ENCODE assay signal across 11 cellular contexts in the genomic region with DNA sequence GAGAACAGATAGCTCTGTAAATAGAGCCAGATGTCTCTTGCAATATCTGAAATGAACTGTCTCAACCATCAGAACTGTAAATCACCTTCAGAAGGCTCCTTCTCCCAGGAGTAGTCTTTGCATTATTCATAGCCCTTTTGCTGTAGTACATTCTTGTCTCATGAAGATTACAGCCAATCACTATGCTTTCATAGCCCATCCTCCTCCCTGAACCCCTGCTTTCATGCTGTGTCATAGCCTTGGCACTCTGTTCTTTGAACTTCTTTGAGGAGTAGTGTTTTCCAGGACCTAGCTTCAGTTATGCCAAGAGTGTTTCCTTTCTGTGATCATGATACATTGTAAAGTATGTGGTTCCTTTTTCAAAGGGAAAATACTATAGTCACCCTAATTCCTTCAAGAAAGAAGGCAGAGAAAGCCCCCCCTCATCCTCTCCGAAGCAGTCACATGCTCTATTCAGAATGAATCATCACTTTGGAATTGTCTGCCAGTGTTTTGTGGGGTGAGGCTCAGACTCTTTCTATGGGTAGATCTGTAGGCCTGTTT.
DNase-seq lines count a peak whose midpoint lies in the region; ATAC-seq, FAIRE-seq and TF ChIP-seq lines count a peak whose summit lies in the region.
"Had no signal": no experiment of that assay in that cellular context is flagged by ENCODE, and none has a peak within 500 bp of the region (broad histone marks: within the 10 kb centered on the region; RNA-seq: fewer than 3 reads in every experiment).

No MANE protein-coding gene starts in this region.

- BruUV-seq in MCF 10A (replicated peaks; lab: Mats Ljungman, UMichigan): no TSS peak

- CTCF ChIA-PET in MCF 10A (lab: Yijun Ruan, JAX): interaction anchor here (0.6 to 1.4 kb wide), 7 partner anchors 10 to 1870 kb away, joined by 3 to 4 read pairs (median 3); no protein-coding TSS in a partner anchor

- no peaks in the 10 kb centered on the region for H3K9me3 Mint-ChIP-seq in MCF 10A (ENCODE audit: unreplicated experiment)
- H3K9me3 Mint-ChIP-seq: activated CD4-positive, alpha-beta T cell treated with anti-CD3 and anti-CD28 coated beads, Interleukin-2, amount 10 ng/mL, durations not matched to agents 24 days and 14 days had no signal

- peaks cover 55% of the 10 kb centered on the region for H3K4me1 Mint-ChIP-seq in MCF 10A (ENCODE audit: insufficient read depth, unreplicated experiment)

- peaks cover 0 to 9% of the 10 kb centered on the region in 2 donors for H3K4me1 ChIP-seq in left lung

- no peak for FAIRE-seq in GM12891 (lab: Jason Lieb, UNC)
- FAIRE-seq: endometrium had no signal

- no peak overlapping the region for H3K4me3 ChIP-seq in left lung

- H3K27ac ChIP-seq in left lung: peak overlapping the region; percentile 50 to 57

- TF ChIP-seq POLR2A in GM12891 (IDR thresholded peaks at IDR 0.05; ENCODE audit: low read depth, low read length): no peak

- H3K9me3 ChIP-seq in left lung: no peaks in the 10 kb centered on the region

- no peaks in the 10 kb centered on the region for H3K27me3 Mint-ChIP-seq in MCF 10A (ENCODE audit: insufficient read depth, unreplicated experiment)
- H3K27me3 Mint-ChIP-seq: activated CD4-positive, alpha-beta T cell treated with anti-CD3 and anti-CD28 coated beads, Interleukin-2, amount 10 ng/mL, durations not matched to agents 24 days and 14 days had no signal

- DNase-seq in A172 (ENCODE audit: low spot score): peak; percentile 96
- peak; percentile 98 for DNase-seq in HS-5 (ENCODE audit: low read depth)
- DNase-seq in MCF 10A (ENCODE audit: unreplicated experiment): peak; percentile 90
- DNase-seq in left lung: no peak
- no peak for DNase-seq in mesenteric fat pad (ENCODE audit: low spot score)
- no peak for DNase-seq in NCI-H774 (lab: John Stamatoyannopoulos, UW)
- no peak for DNase-seq in GM12891 (ENCODE audit: insufficient read length, low spot score)
- DNase-seq: activated CD4-positive, alpha-beta T cell treated with anti-CD3 and anti-CD28 coated beads, Interleukin-2, amount 10 ng/mL, durations not matched to agents 24 days and 14 days; COR-L47 had no signal

- peak overlapping the region; percentile 94 for H3K27ac Mint-ChIP-seq in MCF 10A (ENCODE audit: low read depth, unreplicated experiment)
- H3K27ac Mint-ChIP-seq: activated CD4-positive, alpha-beta T cell treated with anti-CD3 and anti-CD28 coated beads, Interleukin-2, amount 10 ng/mL, durations not matched to agents 24 days and 14 days had no signal

- peak; percentile 84 for ATAC-seq in left lung
- ATAC-seq in HG03175 (IDR thresholded peaks at IDR 0.05; ENCODE audit: unreplicated experiment): no peak

- H3K4me3 Mint-ChIP-seq in MCF 10A (ENCODE audit: unreplicated experiment): peak overlapping the region; percentile 37
- H3K4me3 Mint-ChIP-seq: activated CD4-positive, alpha-beta T cell treated with anti-CD3 and anti-CD28 coated beads, Interleukin-2, amount 10 ng/mL, durations not matched to agents 24 days and 14 days had no signal

- no peaks in the 10 kb centered on the region for H3K36me3 ChIP-seq in left lung

- POLR2A ChIA-PET in MCF 10A (lab: Yijun Ruan, JAX): interaction anchor here (0.7 to 3.2 kb wide), 8 partner anchors 9 to 78 kb away, joined by 3 to 14 read pairs (median 4); no protein-coding TSS in a partner anchor

- intact Hi-C loops in MCF 10A (cut with micrococcal nuclease) (loop anchor here (5.0 kb wide), 1 partner anchor 54 kb away; no protein-coding TSS in a partner anchor), left lung (cut with DNase I) (no loop called here)

- H3K27me3 ChIP-seq in left lung: no peaks in the 10 kb centered on the region

- H3K36me3 Mint-ChIP-seq in MCF 10A (ENCODE audit: insufficient read depth, unreplicated experiment): no peaks in the 10 kb centered on the region

- no peak for TF ChIP-seq CTCF in MCF 10A (IDR thresholded peaks at IDR 0.05; ENCODE audit: unreplicated experiment)
- TF ChIP-seq CTCF in left lung (IDR thresholded peaks at IDR 0.05): no peak

TF ChIP-seq in GM12891, 5 proteins besides CTCF, POLR2A, EP300 and RAD21:
- TF ChIP-seq POLR2AphosphoS5 (IDR thresholded peaks at IDR 0.05; ENCODE audit: low read depth, low read length): no peak
- TF ChIP-seq SPI1 (IDR thresholded peaks at IDR 0.05; ENCODE audit: low read depth, low read length): no peak
- no peak for TF ChIP-seq PAX5 (IDR thresholded peaks at IDR 0.05; ENCODE audit: insufficient read depth, low read length, severe bottlenecking)
- TF ChIP-seq TAF1 (IDR thresholded peaks at IDR 0.05; ENCODE audit: low read depth, low read length): no peak
- TF ChIP-seq POU2F2 (IDR thresholded peaks at IDR 0.05; ENCODE audit: low read depth, low read length): no peak
TF ChIP-seq in GM12891: peak in this region for 0.

Comparison
In these comparisons a context has a peak if more than half of its experiments do, and no peak if none do; other contexts are left out.
1. DNase-seq: peak in A172 (single experiment), HS-5 (single experiment) and MCF 10A (single experiment); none in left lung (0 of 2), mesenteric fat pad (single experiment), NCI-H774 (single experiment) and GM12891 (single experiment).